In genomic region chr17:73376152-73376551, GRCh38 we compare ENCODE assay signal across 1 cellular context.
TF ChIP-seq lines count a peak whose summit lies in the region.

No MANE protein-coding gene starts in this region.

TF ChIP-seq in WTC11, 78 proteins besides CTCF, POLR2A, EP300 and RAD21 (continued from another document):
- TF ChIP-seq, protein P1, sequence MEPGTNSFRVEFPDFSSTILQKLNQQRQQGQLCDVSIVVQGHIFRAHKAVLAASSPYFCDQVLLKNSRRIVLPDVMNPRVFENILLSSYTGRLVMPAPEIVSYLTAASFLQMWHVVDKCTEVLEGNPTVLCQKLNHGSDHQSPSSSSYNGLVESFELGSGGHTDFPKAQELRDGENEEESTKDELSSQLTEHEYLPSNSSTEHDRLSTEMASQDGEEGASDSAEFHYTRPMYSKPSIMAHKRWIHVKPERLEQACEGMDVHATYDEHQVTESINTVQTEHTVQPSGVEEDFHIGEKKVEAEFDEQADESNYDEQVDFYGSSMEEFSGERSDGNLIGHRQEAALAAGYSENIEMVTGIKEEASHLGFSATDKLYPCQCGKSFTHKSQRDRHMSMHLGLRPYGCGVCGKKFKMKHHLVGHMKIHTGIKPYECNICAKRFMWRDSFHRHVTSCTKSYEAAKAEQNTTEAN (CRISPR knock-in tag; IDR thresholded peaks at IDR 0.05), result no peak
- TF ChIP-seq OVOL2 (CRISPR knock-in tag; IDR thresholded peaks at IDR 0.05; ENCODE audit: borderline replicate concordance), result no peak
- no peak for TF ChIP-seq ZNF138 (CRISPR knock-in tag; conservative IDR thresholded peaks at IDR 0.05)
- TF ChIP-seq E2F1 (CRISPR knock-in tag; IDR thresholded peaks at IDR 0.05), result no peak
- no peak for TF ChIP-seq GABPB1 (CRISPR knock-in tag; IDR thresholded peaks at IDR 0.05)
